Comparison of ENCODE assay signal across 21 cellular contexts in genomic region chr13:23572836-23573235, GRCh38. TPM values are rescaled to one million over a fixed set of nuclear protein-coding genes. Genes with fewer than 3 reads are reported as not detected.
DNase-seq lines count a peak whose midpoint lies in the region; ATAC-seq, FAIRE-seq and TF ChIP-seq lines count a peak whose summit lies in the region.
"Had no signal": no experiment of that assay in that cellular context is flagged by ENCODE, and none has a peak within 500 bp of the region (broad histone marks: within the 10 kb centered on the region; RNA-seq: fewer than 3 reads in every experiment).

No MANE protein-coding gene starts in this region.

- H3K4me3 ChIP-seq in heart left ventricle (peak overlapping the region; percentile 18 to 63 (median 54)), astrocyte (ENCODE audit: insufficient read depth, low read depth, low read length) (peak overlapping the region; percentile 70), keratinocyte (ENCODE audit: control insufficient read depth in 2 of 3, extremely low read depth in 1 of 3, insufficient read depth in 2 of 3, low read depth in 1 of 3, low read length in 3 of 3) (no peak overlapping the region)

- H3K9me1 ChIP-seq in keratinocyte (ENCODE audit: control insufficient read depth, extremely low read depth, insufficient read depth, low read length) = no peaks in the 10 kb centered on the region

- H3K4me3 Mint-ChIP-seq in astrocyte (ENCODE audit: unreplicated experiment) = peak overlapping the region; percentile 83
- peak overlapping the region; percentile 88 for H3K4me3 Mint-ChIP-seq in type B pancreatic cell
- H3K4me3 Mint-ChIP-seq in activated CD4-positive, alpha-beta memory T cell treated with anti-CD3 and anti-CD28 coated beads, Interleukin-2, amount 10 ng/mL, durations not matched to agents 7 days and 5 days = no peak overlapping the region
- H3K4me3 Mint-ChIP-seq: CD4-positive, alpha-beta T cell; T-helper 1 cell treated with Interleukin-12 subunit alpha and Interleukin-12 subunit beta and Interleukin-4 antibody, amounts not matched to agents 30 μg/mL and 1 μg/mL, for 36 hours had no signal

- H3K79me2 ChIP-seq in astrocyte (ENCODE audit: insufficient read depth, low read length) (peaks cover 42% of the 10 kb centered on the region), keratinocyte (ENCODE audit: control insufficient read depth, insufficient read depth, low read length) (no peaks in the 10 kb centered on the region)

- POLR2A ChIA-PET in activated CD4-positive, alpha-beta memory T cell treated with anti-CD3 and anti-CD28 coated beads, Interleukin-2, amount 10 ng/mL, durations not matched to agents 7 days and 5 days (lab: Charles Lee) = no interaction called here

- no peaks in the 10 kb centered on the region for H3K27me3 Mint-ChIP-seq in astrocyte (ENCODE audit: low read depth, unreplicated experiment)
- H3K27me3 Mint-ChIP-seq in type B pancreatic cell = no peaks in the 10 kb centered on the region
- H3K27me3 Mint-ChIP-seq in activated CD4-positive, alpha-beta memory T cell treated with anti-CD3 and anti-CD28 coated beads, Interleukin-2, amount 10 ng/mL, durations not matched to agents 7 days and 5 days = peaks cover 77% of the 10 kb centered on the region

- dilution Hi-C loops in keratinocyte (cut with MboI; ENCODE audit: extremely low pct_ligation_motif_present, low sequenced_read_pairs) = no loop called here

- TF ChIP-seq CTCF in heart left ventricle (IDR thresholded peaks at IDR 0.05) (no peak), astrocyte (IDR thresholded peaks at IDR 0.05; ENCODE audit: insufficient read depth, low read depth, low read length) (no peak), keratinocyte (optimal IDR thresholded peaks at IDR 0.05 in 1 of 3, IDR thresholded peaks at IDR 0.05 in 1 of 3, conservative IDR thresholded peaks at IDR 0.05 in 1 of 3; ENCODE audit: extremely low read depth in 1 of 3, insufficient read depth in 2 of 3, low read length in 3 of 3) (no peak), type B pancreatic cell (conservative IDR thresholded peaks at IDR 0.05) (no peak)

- no peak overlapping the region for H2AFZ ChIP-seq in astrocyte (ENCODE audit: low read depth, low read length)
- H2AFZ ChIP-seq in keratinocyte (ENCODE audit: control insufficient read depth, low read length) = no peak overlapping the region

- CTCF ChIA-PET in activated CD4-positive, alpha-beta memory T cell treated with anti-CD3 and anti-CD28 coated beads, Interleukin-2, amount 10 ng/mL, durations not matched to agents 7 days and 5 days (lab: Charles Lee) = no interaction called here

- H4K20me1 ChIP-seq in astrocyte (ENCODE audit: insufficient read depth, low read length) (no peaks in the 10 kb centered on the region), keratinocyte (ENCODE audit: control insufficient read depth, extremely low read depth, insufficient read depth, low read length) (no peaks in the 10 kb centered on the region)

- 34 to 48% (median 45%) methylated on average over 1 of the region's 1 CpG for WGBS in heart left ventricle, 4 donors

- ATAC-seq in heart left ventricle (no peak), left cardiac atrium (no peak), HG02852 (IDR thresholded peaks at IDR 0.05; ENCODE audit: unreplicated experiment) (no peak)
- ATAC-seq: stimulated activated naive CD8-positive, alpha-beta T cell treated with anti-CD3 and anti-CD28 coated beads, Interleukin-15, Interleukin-2, amounts not matched to agents 100 U/mL and 50 U/mL, for 24 hours had no signal

- FAIRE-seq in astrocyte (lab: Jason Lieb, UNC) (peak; percentile 69), keratinocyte (lab: Jason Lieb, UNC) (peak; percentile 64)

- H3K9me3 Mint-ChIP-seq in astrocyte (ENCODE audit: unreplicated experiment) (no peaks in the 10 kb centered on the region), type B pancreatic cell (no peaks in the 10 kb centered on the region)
- no peaks in the 10 kb centered on the region for H3K9me3 Mint-ChIP-seq in activated CD4-positive, alpha-beta memory T cell treated with anti-CD3 and anti-CD28 coated beads, Interleukin-2, amount 10 ng/mL, durations not matched to agents 7 days and 5 days
- H3K9me3 Mint-ChIP-seq: CD4-positive, alpha-beta T cell; T-helper 1 cell treated with Interleukin-12 subunit alpha and Interleukin-12 subunit beta and Interleukin-4 antibody, amounts not matched to agents 30 μg/mL and 1 μg/mL, for 36 hours had no signal

- intact Hi-C loops in heart left ventricle (cut with DNase I) = loop anchor here in 9 of 10 donors (5.0 to 10.0 kb wide), 8 partner anchors 82 to 302 kb away; no protein-coding TSS in a partner anchor
- intact Hi-C loops in left cardiac atrium (cut with DNase I) = loop anchor here (10.0 kb wide), 2 partner anchors 58 to 302 kb away; no protein-coding TSS in a partner anchor

- no peaks in the 10 kb centered on the region for H3K27me3 ChIP-seq in heart left ventricle
- H3K27me3 ChIP-seq in astrocyte (ENCODE audit: insufficient read depth, low read length) = no peaks in the 10 kb centered on the region
- H3K27me3 ChIP-seq in keratinocyte (ENCODE audit: control insufficient read depth, extremely low read depth, insufficient read depth, low read length) = no peaks in the 10 kb centered on the region

- H3K4me2 ChIP-seq in astrocyte (ENCODE audit: low read length) = peak overlapping the region; percentile 82
- no peak overlapping the region for H3K4me2 ChIP-seq in keratinocyte (ENCODE audit: control insufficient read depth, extremely low read depth, insufficient read depth, low read depth, low read length)

- H3K36me3 Mint-ChIP-seq in astrocyte (ENCODE audit: low read depth, unreplicated experiment) (no peaks in the 10 kb centered on the region), type B pancreatic cell (peaks cover 5% of the 10 kb centered on the region)
- peaks cover 2% of the 10 kb centered on the region for H3K36me3 Mint-ChIP-seq in activated CD4-positive, alpha-beta memory T cell treated with anti-CD3 and anti-CD28 coated beads, Interleukin-2, amount 10 ng/mL, durations not matched to agents 7 days and 5 days (ENCODE audit: low read depth)

- H3K9me3 ChIP-seq in heart left ventricle (no peaks in the 10 kb centered on the region), astrocyte (ENCODE audit: insufficient read depth, low read depth, low read length) (no peaks in the 10 kb centered on the region), keratinocyte (ENCODE audit: control insufficient read depth, low read depth, low read length) (no peaks in the 10 kb centered on the region)
- H3K9me3 ChIP-seq: adrenal gland had no signal

- H3K9ac ChIP-seq in astrocyte (ENCODE audit: low read length) (peak overlapping the region; percentile 88), keratinocyte (ENCODE audit: control insufficient read depth, extremely low read depth, insufficient read depth, low read length) (no peak overlapping the region)

- H3K36me3 ChIP-seq in heart left ventricle = no peaks in the 10 kb centered on the region
- no peaks in the 10 kb centered on the region for H3K36me3 ChIP-seq in astrocyte (ENCODE audit: insufficient read depth, low read length)
- H3K36me3 ChIP-seq in keratinocyte (ENCODE audit: control insufficient read depth in 2 of 2, extremely low read depth in 1 of 2, insufficient read depth in 2 of 2, low read length in 2 of 2) = no peaks in the 10 kb centered on the region
- H3K36me3 ChIP-seq: adrenal gland had no signal

- TF ChIP-seq POLR2A in heart left ventricle (IDR thresholded peaks at IDR 0.05) = no peak

- peaks cover 0 to 32% (median 2%) of the 10 kb centered on the region in 12 donors for H3K4me1 ChIP-seq in heart left ventricle
- peaks cover 7% of the 10 kb centered on the region for H3K4me1 ChIP-seq in astrocyte (ENCODE audit: insufficient read depth, low read length)
- peaks cover 11% of the 10 kb centered on the region for H3K4me1 ChIP-seq in keratinocyte (ENCODE audit: control insufficient read depth, extremely low read depth, insufficient read depth, low read length)
- H3K4me1 ChIP-seq: adrenal gland had no signal

- H3K27ac ChIP-seq in heart left ventricle = peak overlapping the region in 9 of 12 donors; percentile 58 to 86 (median 79)
- H3K27ac ChIP-seq in astrocyte (ENCODE audit: low read depth, low read length) = no peak overlapping the region
- H3K27ac ChIP-seq in keratinocyte (ENCODE audit: control insufficient read depth, insufficient read depth, low read length) = no peak overlapping the region
- H3K27ac ChIP-seq: adrenal gland, epithelial cell of prostate, VCaP had no signal

- DNase-seq in heart left ventricle (no peak), left cardiac atrium (no peak), astrocyte (ENCODE audit: low read depth) (no peak), keratinocyte (ENCODE audit: low read depth, low spot score) (no peak), type B pancreatic cell (ENCODE audit: extremely low spot score, unreplicated experiment) (no peak), AML-193 (lab: John Stamatoyannopoulos, UW) (no peak)
- no peak for DNase-seq in activated CD4-positive, alpha-beta memory T cell treated with anti-CD3 and anti-CD28 coated beads, Interleukin-2, amount 10 ng/mL, durations not matched to agents 7 days and 5 days
- DNase-seq: activated gamma-delta T cell treated with Interleukin-2 at 50 U/mL for 16 hours; adrenal gland; CD4-positive, alpha-beta T cell; dermis blood vessel endothelial cell; NCI-H2107; NCI-H748 treated with DMSO at 0.1 percent for 48 hours; OCI-M1; SHP77 treated with DMSO at 0.1 percent for 48 hours; stimulated activated CD4-positive, alpha-beta T cell treated with anti-CD3 and anti-CD28 coated beads, Interleukin-1b, Interleukin-23, amount 100 ng/mL, for 48 hours; stimulated activated naive CD8-positive, alpha-beta T cell treated with anti-CD3 and anti-CD28 coated beads, Interleukin-15, Interleukin-2, amounts not matched to agents 100 U/mL and 50 U/mL, for 24 hours had no signal

- no peak overlapping the region for H3K27ac Mint-ChIP-seq in astrocyte (ENCODE audit: unreplicated experiment)
- H3K27ac Mint-ChIP-seq in type B pancreatic cell = no peak overlapping the region
- no peak overlapping the region for H3K27ac Mint-ChIP-seq in activated CD4-positive, alpha-beta memory T cell treated with anti-CD3 and anti-CD28 coated beads, Interleukin-2, amount 10 ng/mL, durations not matched to agents 7 days and 5 days
- H3K27ac Mint-ChIP-seq: CD4-positive, alpha-beta T cell; T-helper 1 cell treated with Interleukin-12 subunit alpha and Interleukin-12 subunit beta and Interleukin-4 antibody, amounts not matched to agents 30 μg/mL and 1 μg/mL, for 36 hours had no signal

- H3K4me1 Mint-ChIP-seq in astrocyte (ENCODE audit: low read depth, unreplicated experiment) = peaks cover 2% of the 10 kb centered on the region
- peaks cover 41% of the 10 kb centered on the region for H3K4me1 Mint-ChIP-seq in type B pancreatic cell (ENCODE audit: unreplicated experiment)
- H3K4me1 Mint-ChIP-seq in activated CD4-positive, alpha-beta memory T cell treated with anti-CD3 and anti-CD28 coated beads, Interleukin-2, amount 10 ng/mL, durations not matched to agents 7 days and 5 days = peaks cover 9% of the 10 kb centered on the region

RNA-seq across cellular contexts. Expression of gene TNFRSF19, which starts 2.6 kb away (rescaled TPM):
- total RNA-seq in heart left ventricle = 10 to 100 TPM; 12.0 to 35.7 (median 28.0) TPM
- polyA plus RNA-seq in heart left ventricle = 10 to 100 TPM in 1 of 2 donors, 1 to 10 TPM in 1; 9.1 to 16.6 TPM
- total RNA-seq in left cardiac atrium = 10 to 100 TPM; 35.6 to 45.7 TPM
- total RNA-seq in astrocyte = 25.9 and 27.8 TPM in 2 replicates
- 1.1 to 1.8 TPM (median 1.2 TPM) in 3 replicates for polyA plus RNA-seq in keratinocyte
- polyA plus RNA-seq in keratinocyte (2011; ENCODE audit: low read depth) = 1.4 TPM
- 0.38 and 0.69 TPM in 2 replicates for polyA plus RNA-seq in keratinocyte (2011; cell fraction: cytosol; rRNA removed)
- 2.0 and 2.8 TPM in 2 replicates for polyA plus RNA-seq in keratinocyte (2011; cell fraction: nucleus; rRNA removed)
- 0.41 and 0.86 TPM in 2 replicates for polyA plus RNA-seq in keratinocyte (2012; ENCODE audit: low replicate concordance)
- 1.9 to 3.1 TPM (median 2.2 TPM) in 3 replicates for polyA minus RNA-seq in keratinocyte
- polyA minus RNA-seq in keratinocyte (2011; cell fraction: cytosol; rRNA and poly(A)+ RNA removed) = 0.58 TPM
- 2.5 and 3.3 TPM in 2 replicates for polyA minus RNA-seq in keratinocyte (2011; cell fraction: nucleus; rRNA and poly(A)+ RNA removed)
- total RNA-seq in type B pancreatic cell (ENCODE audit: low replicate concordance) = 60.6 and 64.4 TPM in 2 replicates
- under 1 TPM; 0.33 to 0.45 TPM for total RNA-seq in activated CD4-positive, alpha-beta memory T cell treated with anti-CD3 and anti-CD28 coated beads, Interleukin-2, amount 10 ng/mL, durations not matched to agents 7 days and 5 days
- total RNA-seq: CD4-positive, alpha-beta T cell had no signal

Comparison
In these comparisons a context has a peak if more than half of its experiments do, and no peak if none do; other contexts are left out.
1. H3K27ac ChIP-seq: peak in heart left ventricle (9 of 12); none in astrocyte (single experiment) and keratinocyte (single experiment).
2. H3K4me3 ChIP-seq: peak in heart left ventricle (12 of 12) and astrocyte (single experiment); none in keratinocyte (0 of 3).
3. RNA of gene TNFRSF19, which starts 2.6 kb away (total RNA-seq): 60.6 to 64.4 TPM in type B pancreatic cell, 35.6 to 45.7 TPM in left cardiac atrium, 12.0 to 35.7 TPM in heart left ventricle and 25.9 to 27.8 TPM in astrocyte; 0.33 to 0.45 TPM in activated CD4-positive, alpha-beta memory T cell treated with anti-CD3 and anti-CD28 coated beads, Interleukin-2, amount 10 ng/mL, durations not matched to agents 7 days and 5 days; every median in the first group is over 4 times any median in the second.